Comparison of ENCODE assay signal across 28 cellular contexts in the genomic region with DNA sequence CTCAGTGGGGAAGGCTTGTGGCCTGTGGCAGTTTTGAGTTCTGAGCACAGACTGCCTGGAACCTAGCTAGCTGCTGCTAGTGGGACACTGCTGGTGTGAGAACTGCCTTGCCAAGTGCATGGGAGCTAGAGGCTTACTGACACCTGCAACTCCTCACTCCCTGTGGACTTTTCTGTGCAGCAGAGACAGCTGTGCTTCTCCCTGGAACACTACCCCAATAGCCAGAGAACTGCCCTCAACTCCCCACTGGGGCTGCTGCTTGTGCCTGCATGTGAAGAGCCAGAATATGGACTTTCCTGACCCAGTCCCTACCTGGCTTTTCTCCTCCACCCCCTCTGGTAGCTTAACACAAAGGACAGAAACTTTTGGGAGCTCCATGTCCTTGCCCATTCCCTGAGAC.
"Had no signal": no experiment of that assay in that cellular context is flagged by ENCODE, and none has a peak within 500 bp of the region (broad histone marks: within the 10 kb centered on the region; RNA-seq: fewer than 3 reads in every experiment).

No MANE protein-coding gene starts in this region.

- H3K4me3 ChIP-seq: ascending aorta, cardiac muscle cell had no signal

- DNase-seq: activated CD4-positive, alpha-beta T cell treated with anti-CD3 and anti-CD28 coated beads for 1 hour; activated CD4-positive, alpha-beta T cell treated with anti-CD3 and anti-CD28 coated beads for 36 hours; activated CD4-positive, alpha-beta T cell treated with anti-CD3 and anti-CD28 coated beads for 48 hours; activated CD4-positive, alpha-beta T cell treated with anti-CD3 and anti-CD28 coated beads, Interleukin-2, amount 10 ng/mL, durations not matched to agents 7 days and 5 days; activated CD4-positive, alpha-beta T cell treated with anti-CD3 and anti-CD28 coated beads, Interleukin-2, amount 50 U/mL, for 48 hours; activated CD4-positive, CD25-positive, alpha-beta regulatory T cell; activated CD8-positive, alpha-beta memory T cell treated with anti-CD3 and anti-CD28 coated beads for 24 hours; activated CD8-positive, alpha-beta memory T cell treated with anti-CD3 and anti-CD28 coated beads, Interleukin-2, amount 10 ng/mL, durations not matched to agents 7 days and 5 days; activated CD8-positive, alpha-beta memory T cell treated with anti-CD3 and anti-CD28 coated beads, Interleukin-2, amount 50 U/mL, for 48 hours; activated CD8-positive, alpha-beta T cell treated with anti-CD3 and anti-CD28 coated beads, Interleukin-2, amount 10 ng/mL, durations not matched to agents 7 days and 5 days; activated gamma-delta T cell treated with Interleukin-2 at 50 U/mL for 16 hours; activated naive CD4-positive, alpha-beta T cell; activated naive CD4-positive, alpha-beta T cell treated with anti-CD3 and anti-CD28 coated beads, Interleukin-2, amount 10 ng/mL, durations not matched to agents 7 days and 5 days; activated naive CD8-positive, alpha-beta T cell treated with anti-CD3 and anti-CD28 coated beads, Interleukin-2, amount 10 ng/mL, durations not matched to agents 7 days and 5 days; activated naive CD8-positive, alpha-beta T cell treated with anti-CD3 and anti-CD28 coated beads, Interleukin-2, amount 50 U/mL, for 24 hours; activated T-cell treated with anti-CD3 and anti-CD28 coated beads, Interleukin-2, amount 50 U/mL, for 24 hours; activated T-cell treated with anti-CD3 and anti-CD28 coated beads, Interleukin-2, amount 50 U/mL, for 72 hours; amygdala; anterior cingulate cortex; caudate nucleus; cerebellar nuclear complex; SW 1271; T-helper 1 cell; T-helper 2 cell; T-helper 9 cell; WERI-Rb-1 had no signal

- H3K27me3 ChIP-seq: ascending aorta, cardiac muscle cell had no signal

- H3K4me1 ChIP-seq: ascending aorta had no signal

- H3K36me3 ChIP-seq: ascending aorta, cardiac muscle cell, WERI-Rb-1 had no signal

- H3K9me3 ChIP-seq: ascending aorta had no signal

- H3K27ac ChIP-seq: ascending aorta, cardiac muscle cell, WERI-Rb-1 had no signal
